8 cellular contexts compared by ENCODE assay signal in the genomic region with DNA sequence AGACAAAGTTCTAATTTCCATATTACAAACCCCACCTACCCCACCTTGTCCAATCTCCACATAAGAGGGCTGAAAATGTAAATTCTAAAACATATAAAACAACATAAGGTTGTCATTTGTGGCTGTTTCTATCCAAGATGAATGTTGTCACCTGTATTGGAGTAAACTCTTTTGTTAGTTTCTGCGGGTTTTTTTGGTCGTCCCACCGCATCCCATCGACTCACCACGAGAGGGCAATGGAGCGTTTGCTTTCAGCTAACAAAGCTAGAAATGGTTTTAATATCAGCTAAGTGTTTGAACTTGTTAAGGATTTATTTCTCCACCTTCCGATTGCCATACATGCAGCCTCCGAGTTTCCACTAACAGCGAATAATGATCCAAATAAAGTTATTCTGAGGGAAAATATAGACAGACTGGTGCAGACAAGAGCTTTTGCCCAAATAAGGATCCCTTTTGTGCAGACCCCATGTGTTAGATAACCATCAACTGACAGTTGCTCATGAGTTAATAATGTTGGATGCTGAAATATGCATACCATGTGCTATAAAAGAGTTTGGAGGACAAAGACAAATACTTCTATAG.
A peak's percentile ranks its signal among the peaks of the same experiment; 100 is the strongest.
DNase-seq lines count a peak whose midpoint lies in the region; ATAC-seq and TF ChIP-seq lines count a peak whose summit lies in the region.

No MANE protein-coding gene starts in this region.

- peak overlapping the region; percentile 38 to 78 for H3K27ac ChIP-seq in breast epithelium

- no peaks in the 10 kb centered on the region for H3K36me3 ChIP-seq in breast epithelium

- DNase-seq in GM03348 (ENCODE audit: low spot score): peak; percentile 64
- peak; percentile 60 for DNase-seq in NCI-H1694 treated with DMSO at 0.1 percent for 48 hours (lab: John Stamatoyannopoulos, UW)
- peak; percentile 55 for DNase-seq in UCSD-AML1 (lab: John Stamatoyannopoulos, UW; ENCODE audit: unreplicated experiment)
- DNase-seq in breast epithelium (ENCODE audit: low spot score in 2 of 2): peak; percentile 66 to 69
- peak; percentile 81 for DNase-seq in islet precursor cell
- DNase-seq in stimulated activated CD4-positive, alpha-beta T cell treated with anti-CD3 and anti-CD28 coated beads, Interleukin-15, amount 100 ng/mL, for 1 hour (ENCODE audit: low read depth in 1 of 2, low spot score in 1 of 2): peak; percentile 49 to 55
- no peak for DNase-seq in HuH-7 (ENCODE audit: low spot score)

- intact Hi-C loops in breast epithelium (cut with DNase I; ENCODE audit: low total_unique reads): no loop called here

- peak overlapping the region in 2 of 3 donors; percentile 14 to 49 for H3K4me3 ChIP-seq in breast epithelium

- peaks cover 4 to 22% of the 10 kb centered on the region in 2 donors for H3K4me1 ChIP-seq in breast epithelium

- no peaks in the 10 kb centered on the region for H3K27me3 ChIP-seq in breast epithelium

- TF ChIP-seq POLR2A in breast epithelium (IDR thresholded peaks at IDR 0.05): no peak

- peak; percentile 43 for ATAC-seq in HG02588 (IDR thresholded peaks at IDR 0.05; ENCODE audit: unreplicated experiment)

- peak; percentile 83 to 89 (median 88) for TF ChIP-seq CTCF in breast epithelium (IDR thresholded peaks at IDR 0.05)

- no peaks in the 10 kb centered on the region for H3K9me3 ChIP-seq in breast epithelium
